1 cellular context compared by ENCODE assay signal in genomic region chr7:100367251-100367620, GRCh38.
TF ChIP-seq lines count a peak whose summit lies in the region.

No MANE protein-coding gene starts in this region.

TF ChIP-seq in HCT116, 20 proteins besides CTCF, POLR2A, EP300 and RAD21 (continued from another document):
- TF ChIP-seq, protein P1, sequence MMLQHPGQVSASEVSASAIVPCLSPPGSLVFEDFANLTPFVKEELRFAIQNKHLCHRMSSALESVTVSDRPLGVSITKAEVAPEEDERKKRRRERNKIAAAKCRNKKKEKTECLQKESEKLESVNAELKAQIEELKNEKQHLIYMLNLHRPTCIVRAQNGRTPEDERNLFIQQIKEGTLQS (IDR thresholded peaks at IDR 0.05), result no peak
- TF ChIP-seq SIN3A (IDR thresholded peaks at IDR 0.05; ENCODE audit: low read depth), result no peak
TF ChIP-seq in HCT116: peak in this region for 0.
